20 cellular contexts compared by ENCODE assay signal in the genomic region with DNA sequence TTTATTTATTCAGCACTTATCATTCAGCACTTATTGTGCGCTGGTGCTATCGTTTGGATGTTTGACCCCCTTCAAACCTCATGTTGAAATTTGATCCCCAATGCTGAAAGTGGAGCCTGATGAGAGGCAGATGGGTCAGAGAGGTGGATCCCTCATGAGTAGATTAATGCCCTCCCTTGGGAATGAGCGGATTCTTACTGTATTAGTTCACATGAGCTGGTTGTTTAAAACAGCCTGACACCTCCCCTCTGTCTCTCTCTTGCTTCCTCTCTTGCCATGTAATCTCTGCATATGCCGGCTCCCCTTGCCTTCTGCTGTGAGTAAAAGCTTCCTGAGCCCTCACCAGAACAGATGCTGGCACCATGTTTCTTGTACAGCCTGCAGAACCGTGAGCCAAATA.
A peak's percentile ranks its signal among the peaks of the same experiment; 100 is the strongest.
DNase-seq lines count a peak whose midpoint lies in the region; ATAC-seq and TF ChIP-seq lines count a peak whose summit lies in the region.
"Had no signal": no experiment of that assay in that cellular context is flagged by ENCODE, and none has a peak within 500 bp of the region (broad histone marks: within the 10 kb centered on the region; RNA-seq: fewer than 3 reads in every experiment).

No MANE protein-coding gene starts in this region.

- no TSS peak for BruUV-seq in A673 (replicated peaks; lab: Mats Ljungman, UMichigan)

- no peak for TF ChIP-seq CTCF in A673 (conservative IDR thresholded peaks at IDR 0.05; ENCODE audit: low read depth, low read length)
- TF ChIP-seq CTCF in WERI-Rb-1 (IDR thresholded peaks at IDR 0.05; ENCODE audit: low read depth, low read length): no peak

- POLR2A ChIA-PET in A673 (lab: Charles Lee; ENCODE audit: low non-redundant PET): no interaction called here

- peak; percentile 56 for DNase-seq in A673 (ENCODE audit: low spot score)
- DNase-seq in DMS153 (lab: John Stamatoyannopoulos, UW): peak; percentile 41
- peak; percentile 34 for DNase-seq in NCI-H2171 (lab: John Stamatoyannopoulos, UW)
- DNase-seq in WERI-Rb-1: peak; percentile 71
- DNase-seq in caudate nucleus (lab: John Stamatoyannopoulos, UW): no peak
- DNase-seq in activated naive CD4-positive, alpha-beta T cell treated with anti-CD3 and anti-CD28 coated beads, Interleukin-2, amount 50 U/mL, for 16 hours: no peak
- DNase-seq: C1 segment of cervical spinal cord, DMS53, H7, HFFc6, NCI-H1417 treated with DMSO at 0.1 percent for 48 hours, NCI-H187 treated with DMSO at 0.1 percent for 48 hours, NCI-H510A, SW 1271, T-helper 2 cell had no signal

- no peaks in the 10 kb centered on the region for H3K9me3 ChIP-seq in A673 (ENCODE audit: low read depth, low read length, poor library complexity, severe bottlenecking)
- peaks cover 13% of the 10 kb centered on the region for H3K9me3 ChIP-seq in WERI-Rb-1 (ENCODE audit: severe bottlenecking)
- H3K9me3 ChIP-seq: A549 had no signal

- no peak for ATAC-seq in GM18868 (IDR thresholded peaks at IDR 0.05; ENCODE audit: unreplicated experiment)
- ATAC-seq: A549, Right ventricle myocardium inferior had no signal

- intact Hi-C loops in A673 (cut with micrococcal nuclease; ENCODE audit: unreplicated experiment): no loop called here

- H3K4me1 ChIP-seq in A673 (ENCODE audit: insufficient read depth, low read length, poor library complexity, severe bottlenecking): no peaks in the 10 kb centered on the region
- H3K4me1 ChIP-seq: A549 had no signal

- CTCF ChIA-PET in A673 (lab: Charles Lee): no interaction called here

- H3K27me3 ChIP-seq in A673 (replicated peaks; ENCODE audit: insufficient read depth, low read depth, low read length, poor library complexity) (no peaks in the 10 kb centered on the region), WERI-Rb-1 (ENCODE audit: insufficient read depth, low read depth, severe bottlenecking) (no peaks in the 10 kb centered on the region)

- H3K4me3 ChIP-seq in A673 (ENCODE audit: low read depth, low read length, poor library complexity, severe bottlenecking): no peak overlapping the region
- no peak overlapping the region for H3K4me3 ChIP-seq in WERI-Rb-1 (ENCODE audit: low read depth, low read length)
- H3K4me3 ChIP-seq: A549 had no signal

- H3K36me3 ChIP-seq in A673 (ENCODE audit: insufficient read depth, low read length, poor library complexity, severe bottlenecking): no peaks in the 10 kb centered on the region
- H3K36me3 ChIP-seq in WERI-Rb-1: no peaks in the 10 kb centered on the region

- no peak overlapping the region for H3K27ac ChIP-seq in A673 (ENCODE audit: low read depth, low read length, poor library complexity, severe bottlenecking)
- H3K27ac ChIP-seq in WERI-Rb-1: peak overlapping the region; percentile 40
- no peak overlapping the region for H3K27ac ChIP-seq in caudate nucleus (ENCODE audit: low read depth, low read length)
- H3K27ac ChIP-seq: A549, HL-60, KMS-11 had no signal

Comparison
In these comparisons a context has a peak if more than half of its experiments do, and no peak if none do; other contexts are left out.
1. DNase-seq: peak in A673 (single experiment), DMS153 (single experiment), NCI-H2171 (single experiment) and WERI-Rb-1 (single experiment); none in caudate nucleus (0 of 61) and activated naive CD4-positive, alpha-beta T cell treated with anti-CD3 and anti-CD28 coated beads, Interleukin-2, amount 50 U/mL, for 16 hours (single experiment).